17 cellular contexts compared by ENCODE assay signal in the genomic region with DNA sequence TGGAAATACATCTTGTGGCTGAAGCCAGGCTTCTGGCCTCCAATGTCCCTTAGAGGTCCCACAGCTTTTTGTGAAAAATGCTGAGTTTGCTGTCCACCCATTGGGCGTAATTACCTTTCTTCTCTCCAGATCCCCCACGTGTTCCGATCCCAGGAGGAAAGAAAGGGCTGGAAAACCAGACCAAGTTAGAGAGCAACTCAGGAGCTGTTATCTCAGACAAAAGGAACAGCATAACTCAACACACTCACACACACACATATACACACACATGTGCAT.
DNase-seq lines count a peak whose midpoint lies in the region; ATAC-seq, FAIRE-seq and TF ChIP-seq lines count a peak whose summit lies in the region.
"Had no signal": no experiment of that assay in that cellular context is flagged by ENCODE, and none has a peak within 500 bp of the region (broad histone marks: within the 10 kb centered on the region; RNA-seq: fewer than 3 reads in every experiment).

No MANE protein-coding gene starts in this region.

- no peak for TF ChIP-seq RAD21 in K562 (CRISPR knock-in tag; conservative IDR thresholded peaks at IDR 0.05 in 1 of 2, IDR thresholded peaks at IDR 0.05 in 1 of 2)
- no peak for TF ChIP-seq RAD21 in neural cell (conservative IDR thresholded peaks at IDR 0.05)

- H3F3A ChIP-seq in neural cell (ENCODE audit: insufficient read depth, low read length, poor library complexity, severe bottlenecking): no peaks in the 10 kb centered on the region

- in situ Hi-C loops in K562 (cut with MboI): no loop called here

- TF ChIP-seq CTCF in BE2C (IDR thresholded peaks at IDR 0.05; ENCODE audit: low read depth, low read length): no peak
- no peak for TF ChIP-seq CTCF in K562 (IDR thresholded peaks at IDR 0.05 in 2 of 3, conservative IDR thresholded peaks at IDR 0.05 in 1 of 3; ENCODE audit: insufficient read depth in 2 of 3, low read depth in 1 of 3, low read length in 3 of 3)
- TF ChIP-seq CTCF in neural cell (IDR thresholded peaks at IDR 0.05; ENCODE audit: poor library complexity, severe bottlenecking): no peak

- WGBS in K562 (ENCODE audit: insufficient coverage, low coverage, missing lambda C conversion rate): 5% methylated on average over 3 of the region's 3 CpGs

- H3K27ac ChIP-seq in K562 (ENCODE audit: extremely low read depth, low read depth, low read length) (no peak overlapping the region), neural cell (ENCODE audit: low read length) (peak overlapping the region; percentile 14)
- H3K27ac ChIP-seq: BLaER1, HL-60 had no signal

- intact Hi-C loops in Right ventricle myocardium superior (cut with DNase I) (no loop called here), cardiac septum (cut with DNase I) (no loop called here), K562 (cut with micrococcal nuclease) (no loop called here)

- TF ChIP-seq POLR2A in K562 (conservative IDR thresholded peaks at IDR 0.05): no peak

- peaks cover 2% of the 10 kb centered on the region; the same call in 1 of the 2 replicates for H3K9me3 ChIP-seq in BE2C
- H3K9me3 ChIP-seq in K562 (replicated peaks; ENCODE audit: control insufficient read depth, insufficient read depth, low read depth, low read length): no peaks in the 10 kb centered on the region
- H3K9me3 ChIP-seq in neural cell (ENCODE audit: low read length): no peaks in the 10 kb centered on the region
- H3K9me3 ChIP-seq: BLaER1 had no signal

- H3K4me3 ChIP-seq in BE2C (ENCODE audit: low read depth, low read length) (no peak overlapping the region), K562 (no peak overlapping the region), neural cell (ENCODE audit: low read length) (no peak overlapping the region)
- H3K4me3 ChIP-seq: BLaER1 had no signal

- no peaks in the 10 kb centered on the region for H3K9me2 ChIP-seq in neural cell (ENCODE audit: insufficient read depth, low read length)

- no peaks in the 10 kb centered on the region for H3K27me3 ChIP-seq in BE2C
- H3K27me3 ChIP-seq in K562 (ENCODE audit: control insufficient read depth in 2 of 2, insufficient read depth in 2 of 2, low read length in 2 of 2): peaks cover 0 to 3% of the 10 kb centered on the region in 2 experiments; a peak in 1 of 5 replicates
- no peaks in the 10 kb centered on the region for H3K27me3 ChIP-seq in neural cell (ENCODE audit: insufficient read depth, low read depth, low read length)
- H3K27me3 ChIP-seq: BLaER1 had no signal

- no peak for DNase-seq in Right ventricle myocardium superior
- DNase-seq in cardiac septum (ENCODE audit: low spot score): no peak
- peak; percentile 81 for DNase-seq in BE2C
- DNase-seq in K562 (ENCODE audit: extremely low read depth in 1 of 4, low spot score in 3 of 4): no peak
- DNase-seq in NCI-H510A (lab: John Stamatoyannopoulos, UW): no peak
- DNase-seq in KG1 (lab: John Stamatoyannopoulos, UW): no peak
- DNase-seq: Caco-2; CD8-positive, alpha-beta memory T cell; DND-41; GDM1 had no signal

- no peak for FAIRE-seq in K562 (lab: Jason Lieb, UNC)
- FAIRE-seq: A204.1, GM19239 had no signal

- no TSS peak for BruUV-seq in K562 (replicated peaks; lab: Mats Ljungman, UMichigan)

- H3K4me2 ChIP-seq in K562 (ENCODE audit: insufficient read depth, low read length) (no peak overlapping the region), neural cell (ENCODE audit: low read length) (no peak overlapping the region)
- H3K4me2 ChIP-seq: BLaER1 had no signal

- H3K4me1 ChIP-seq in BE2C: peaks cover 28% of the 10 kb centered on the region
- no peaks in the 10 kb centered on the region for H3K4me1 ChIP-seq in K562 (replicated peaks in 1 of 2; ENCODE audit: control insufficient read depth in 2 of 2, insufficient read depth in 2 of 2, low read length in 2 of 2)
- H3K4me1 ChIP-seq: BLaER1, Caco-2 had no signal

- no peaks in the 10 kb centered on the region for H3K36me3 ChIP-seq in BE2C
- no peaks in the 10 kb centered on the region for H3K36me3 ChIP-seq in K562 (ENCODE audit: control insufficient read depth, insufficient read depth, low read length)
- no peaks in the 10 kb centered on the region for H3K36me3 ChIP-seq in neural cell (ENCODE audit: insufficient read depth, low read length)
- H3K36me3 ChIP-seq: BLaER1 had no signal

- no peaks in the 10 kb centered on the region for H3K79me2 ChIP-seq in K562 (ENCODE audit: control insufficient read depth, insufficient read depth, low read length)
- no peaks in the 10 kb centered on the region for H3K79me2 ChIP-seq in neural cell (replicated peaks; ENCODE audit: insufficient read depth, low read length)

- no peaks in the 10 kb centered on the region for H4K20me1 ChIP-seq in K562 (replicated peaks; ENCODE audit: control insufficient read depth, insufficient read depth, low read length)
- H4K20me1 ChIP-seq in neural cell (ENCODE audit: insufficient read depth): no peaks in the 10 kb centered on the region
- H4K20me1 ChIP-seq: BLaER1 had no signal

- H2AFZ ChIP-seq in K562 (ENCODE audit: low read depth, low read length) (no peak overlapping the region), neural cell (ENCODE audit: low read depth, low read length) (no peak overlapping the region)

- ATAC-seq in Right ventricle myocardium superior (ENCODE audit: poor library complexity) (peak; percentile 51), K562 (no peak), HG03378 (IDR thresholded peaks at IDR 0.05; ENCODE audit: unreplicated experiment) (no peak)
- ATAC-seq: HCT116 had no signal

- H3K9ac ChIP-seq in K562 (ENCODE audit: insufficient read depth in 1 of 2, low read depth in 2 of 2, low read length in 2 of 2) (no peak overlapping the region), neural cell (ENCODE audit: low read length) (peak overlapping the region; percentile 10)
- H3K9ac ChIP-seq: BLaER1 had no signal

- no peaks in the 10 kb centered on the region for H3K9me1 ChIP-seq in K562 (ENCODE audit: control insufficient read depth, insufficient read depth, low read length)

- POLR2A ChIA-PET in K562 (lab: Yijun Ruan, JAX): no interaction called here

- TF ChIP-seq EP300 in K562 (IDR thresholded peaks at IDR 0.05; ENCODE audit: low read length): no peak
- TF ChIP-seq EP300 in neural cell (conservative IDR thresholded peaks at IDR 0.05; ENCODE audit: poor library complexity, severe bottlenecking): no peak

- CTCF ChIA-PET in K562 (lab: Yijun Ruan, JAX; ENCODE audit: low intra/inter-chr PET ratio): no interaction called here

TF ChIP-seq in K562, 482 proteins besides CTCF, POLR2A, EP300 and RAD21:
- peak; percentile 17; the same call in 1 of the 2 replicates for TF ChIP-seq C11orf30 (IDR thresholded peaks at IDR 0.05; ENCODE audit: low read depth)
- TF ChIP-seq EHMT2 (IDR thresholded peaks at IDR 0.05): no peak

TF ChIP-seq in neural cell, 6 proteins besides CTCF, POLR2A, EP300 and RAD21:
- TF ChIP-seq, protein P1, sequence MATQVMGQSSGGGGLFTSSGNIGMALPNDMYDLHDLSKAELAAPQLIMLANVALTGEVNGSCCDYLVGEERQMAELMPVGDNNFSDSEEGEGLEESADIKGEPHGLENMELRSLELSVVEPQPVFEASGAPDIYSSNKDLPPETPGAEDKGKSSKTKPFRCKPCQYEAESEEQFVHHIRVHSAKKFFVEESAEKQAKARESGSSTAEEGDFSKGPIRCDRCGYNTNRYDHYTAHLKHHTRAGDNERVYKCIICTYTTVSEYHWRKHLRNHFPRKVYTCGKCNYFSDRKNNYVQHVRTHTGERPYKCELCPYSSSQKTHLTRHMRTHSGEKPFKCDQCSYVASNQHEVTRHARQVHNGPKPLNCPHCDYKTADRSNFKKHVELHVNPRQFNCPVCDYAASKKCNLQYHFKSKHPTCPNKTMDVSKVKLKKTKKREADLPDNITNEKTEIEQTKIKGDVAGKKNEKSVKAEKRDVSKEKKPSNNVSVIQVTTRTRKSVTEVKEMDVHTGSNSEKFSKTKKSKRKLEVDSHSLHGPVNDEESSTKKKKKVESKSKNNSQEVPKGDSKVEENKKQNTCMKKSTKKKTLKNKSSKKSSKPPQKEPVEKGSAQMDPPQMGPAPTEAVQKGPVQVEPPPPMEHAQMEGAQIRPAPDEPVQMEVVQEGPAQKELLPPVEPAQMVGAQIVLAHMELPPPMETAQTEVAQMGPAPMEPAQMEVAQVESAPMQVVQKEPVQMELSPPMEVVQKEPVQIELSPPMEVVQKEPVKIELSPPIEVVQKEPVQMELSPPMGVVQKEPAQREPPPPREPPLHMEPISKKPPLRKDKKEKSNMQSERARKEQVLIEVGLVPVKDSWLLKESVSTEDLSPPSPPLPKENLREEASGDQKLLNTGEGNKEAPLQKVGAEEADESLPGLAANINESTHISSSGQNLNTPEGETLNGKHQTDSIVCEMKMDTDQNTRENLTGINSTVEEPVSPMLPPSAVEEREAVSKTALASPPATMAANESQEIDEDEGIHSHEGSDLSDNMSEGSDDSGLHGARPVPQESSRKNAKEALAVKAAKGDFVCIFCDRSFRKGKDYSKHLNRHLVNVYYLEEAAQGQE (IDR thresholded peaks at IDR 0.05; ENCODE audit: borderline replicate concordance): no peak
- TF ChIP-seq TAF1 (IDR thresholded peaks at IDR 0.05; ENCODE audit: low read depth) (no peak), SMC3 (conservative IDR thresholded peaks at IDR 0.05; ENCODE audit: poor library complexity) (no peak), POLR2AphosphoS5 (IDR thresholded peaks at IDR 0.05) (no peak), EZH2 (IDR thresholded peaks at IDR 0.05; ENCODE audit: borderline replicate concordance, insufficient read depth, low read length, poor library complexity, severe bottlenecking) (no peak), MXI1 (conservative IDR thresholded peaks at IDR 0.05; ENCODE audit: poor library complexity, severe bottlenecking) (no peak)
